9 cellular contexts compared by ENCODE assay signal in genomic region chr12:116916714-116917114, GRCh38. TPM values are rescaled to one million over a fixed set of nuclear protein-coding genes. Genes with fewer than 3 reads are reported as not detected.
DNase-seq lines count a peak whose midpoint lies in the region; ATAC-seq and TF ChIP-seq lines count a peak whose summit lies in the region.
"Had no signal": no experiment of that assay in that cellular context is flagged by ENCODE, and none has a peak within 500 bp of the region (broad histone marks: within the 10 kb centered on the region; RNA-seq: fewer than 3 reads in every experiment).

No MANE protein-coding gene starts in this region.

- no peak overlapping the region for H3K4me2 ChIP-seq in OCI-LY7 (ENCODE audit: low read length)

- POLR2A ChIA-PET in OCI-LY7 (lab: Charles Lee) = interaction anchor here (1.1 kb wide), 1 partner anchor 207 kb away, joined by 5 read pairs; no protein-coding TSS in a partner anchor

- ATAC-seq in GM18873 (IDR thresholded peaks at IDR 0.05; ENCODE audit: low FRiP score, unreplicated experiment) (peak; percentile 86), HG03108 (IDR thresholded peaks at IDR 0.05; ENCODE audit: unreplicated experiment) (peak; percentile 95)

- peak overlapping the region; percentile 48 for H3K27ac Mint-ChIP-seq in activated naive CD4-positive, alpha-beta T cell treated with anti-CD3 and anti-CD28 coated beads, Interleukin-2, amount 50 U/mL, for 24 hours

- peaks cover 6% of the 10 kb centered on the region for H3K36me3 Mint-ChIP-seq in activated naive CD4-positive, alpha-beta T cell treated with anti-CD3 and anti-CD28 coated beads, Interleukin-2, amount 50 U/mL, for 24 hours

- no peaks in the 10 kb centered on the region; the same call in 1 of the 2 replicates for H4K20me1 ChIP-seq in OCI-LY7 (ENCODE audit: insufficient read depth, low read length)

- intact Hi-C loops in OCI-LY7 (cut with micrococcal nuclease; ENCODE audit: unreplicated experiment) = no loop called here

- CTCF ChIA-PET in OCI-LY7 (lab: Charles Lee; ENCODE audit: unreplicated experiment) = interaction anchor here (0.6 kb wide), 1 partner anchor 188 kb away, joined by 4 read pairs; no protein-coding TSS in a partner anchor

- H3K36me3 ChIP-seq in OCI-LY7 (ENCODE audit: insufficient read depth, low read length) = peaks cover 28% of the 10 kb centered on the region

- no peaks in the 10 kb centered on the region for H3K9me3 ChIP-seq in OCI-LY7 (ENCODE audit: low read length)

- peaks cover 25% of the 10 kb centered on the region for H3K4me1 ChIP-seq in OCI-LY7 (ENCODE audit: insufficient read depth, low read length, poor library complexity, severe bottlenecking)

- no peak overlapping the region for H2AFZ ChIP-seq in OCI-LY7 (ENCODE audit: low read length)

- peaks cover 86% of the 10 kb centered on the region for H3K4me1 Mint-ChIP-seq in activated naive CD4-positive, alpha-beta T cell treated with anti-CD3 and anti-CD28 coated beads, Interleukin-2, amount 50 U/mL, for 24 hours

- no peak overlapping the region for H3K27ac ChIP-seq in OCI-LY7 (ENCODE audit: low read depth, low read length, poor library complexity, severe bottlenecking)

- no peak overlapping the region for H3K4me3 ChIP-seq in OCI-LY7 (ENCODE audit: low read depth, low read length, poor library complexity, severe bottlenecking)

- H3K9me3 Mint-ChIP-seq in activated naive CD4-positive, alpha-beta T cell treated with anti-CD3 and anti-CD28 coated beads, Interleukin-2, amount 50 U/mL, for 24 hours = no peaks in the 10 kb centered on the region

- BruUV-seq in OCI-LY7 (replicated peaks; lab: Mats Ljungman, UMichigan) = no TSS peak

- 0 out of 2 replicates have a peak, but pooled peaks have one; percentile 26 for TF ChIP-seq CTCF in OCI-LY7 (conservative IDR thresholded peaks at IDR 0.05; ENCODE audit: low read length)

- H3K79me2 ChIP-seq in OCI-LY7 (ENCODE audit: insufficient read depth, low read depth, low read length) = peaks cover 10% of the 10 kb centered on the region

- no peaks in the 10 kb centered on the region for H3K9me2 ChIP-seq in OCI-LY7 (ENCODE audit: insufficient read depth, low read length)

- no peak overlapping the region for H3K4me3 Mint-ChIP-seq in activated naive CD4-positive, alpha-beta T cell treated with anti-CD3 and anti-CD28 coated beads, Interleukin-2, amount 50 U/mL, for 24 hours

- H3K27me3 Mint-ChIP-seq in activated naive CD4-positive, alpha-beta T cell treated with anti-CD3 and anti-CD28 coated beads, Interleukin-2, amount 50 U/mL, for 24 hours = no peaks in the 10 kb centered on the region

- DNase-seq in AML-193 (lab: John Stamatoyannopoulos, UW) = peak; percentile 73 to 77
- DNase-seq in OCI-LY7 (ENCODE audit: low spot score) = peak; percentile 32
- peak; percentile 57 for DNase-seq in kidney glomerular epithelial cell (lab: John Stamatoyannopoulos, UW)
- DNase-seq in D341Med (ENCODE audit: low spot score) = no peak
- no peak for DNase-seq in putamen (ENCODE audit: low spot score)
- DNase-seq: right cardiac atrium had no signal

RNA-seq across cellular contexts. Expression of gene FBXW8, which starts 6.0 kb away (rescaled TPM):
- 22.4 and 34.0 TPM in 2 replicates for total RNA-seq in OCI-LY7 (2014; rRNA removed; shearing (Covaris generic))
- 29.8 and 32.4 TPM in 2 replicates for total RNA-seq in OCI-LY7 (2022)

RNA-seq across cellular contexts. Expression of gene HRK, which starts 35.5 kb away (rescaled TPM):
- total RNA-seq in OCI-LY7 (2014; rRNA removed; shearing (Covaris generic)) = 16.5 and 19.8 TPM in 2 replicates
- total RNA-seq in OCI-LY7 (2022) = 17.8 and 23.7 TPM in 2 replicates
- total RNA-seq: right cardiac atrium had no signal

Comparison
In these comparisons a context has a peak if more than half of its experiments do, and no peak if none do; other contexts are left out.
1. DNase-seq: peak in AML-193 (2 of 2), OCI-LY7 (single experiment) and kidney glomerular epithelial cell (single experiment); none in D341Med (single experiment) and putamen (single experiment).